In genomic region chr1:75724472-75725022, GRCh38 we compare ENCODE assay signal across 1 cellular context.
TF ChIP-seq lines count a peak whose summit lies in the region.

ACADM (plus strand) TSS chr1:75724709; CDS start chr1:75724788, 79 bp downstream.

TF ChIP-seq in HepG2, 621 proteins besides CTCF, POLR2A, EP300 and RAD21 (continued from another document):
- TF ChIP-seq, protein P1, sequence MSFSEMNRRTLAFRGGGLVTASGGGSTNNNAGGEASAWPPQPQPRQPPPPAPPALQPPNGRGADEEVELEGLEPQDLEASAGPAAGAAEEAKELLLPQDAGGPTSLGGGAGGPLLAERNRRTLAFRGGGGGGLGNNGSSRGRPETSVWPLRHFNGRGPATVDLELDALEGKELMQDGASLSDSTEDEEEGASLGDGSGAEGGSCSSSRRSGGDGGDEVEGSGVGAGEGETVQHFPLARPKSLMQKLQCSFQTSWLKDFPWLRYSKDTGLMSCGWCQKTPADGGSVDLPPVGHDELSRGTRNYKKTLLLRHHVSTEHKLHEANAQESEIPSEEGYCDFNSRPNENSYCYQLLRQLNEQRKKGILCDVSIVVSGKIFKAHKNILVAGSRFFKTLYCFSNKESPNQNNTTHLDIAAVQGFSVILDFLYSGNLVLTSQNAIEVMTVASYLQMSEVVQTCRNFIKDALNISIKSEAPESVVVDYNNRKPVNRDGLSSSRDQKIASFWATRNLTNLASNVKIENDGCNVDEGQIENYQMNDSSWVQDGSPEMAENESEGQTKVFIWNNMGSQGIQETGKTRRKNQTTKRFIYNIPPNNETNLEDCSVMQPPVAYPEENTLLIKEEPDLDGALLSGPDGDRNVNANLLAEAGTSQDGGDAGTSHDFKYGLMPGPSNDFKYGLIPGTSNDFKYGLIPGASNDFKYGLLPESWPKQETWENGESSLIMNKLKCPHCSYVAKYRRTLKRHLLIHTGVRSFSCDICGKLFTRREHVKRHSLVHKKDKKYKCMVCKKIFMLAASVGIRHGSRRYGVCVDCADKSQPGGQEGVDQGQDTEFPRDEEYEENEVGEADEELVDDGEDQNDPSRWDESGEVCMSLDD (CRISPR knock-in tag; IDR thresholded peaks at IDR 0.05; ENCODE audit: borderline replicate concordance), result 0 out of 2 replicates have a peak, but pooled peaks have one; percentile 63
- TF ChIP-seq TCF12 (IDR thresholded peaks at IDR 0.05) (no peak), TCF12 (CRISPR knock-in tag; IDR thresholded peaks at IDR 0.05) (peak; percentile 29; the same call in 1 of the 2 replicates), KLF12 (CRISPR knock-in tag; IDR thresholded peaks at IDR 0.05; ENCODE audit: borderline replicate concordance) (0 out of 2 replicates have a peak, but pooled peaks have one; percentile 21), PATZ1 (CRISPR knock-in tag; IDR thresholded peaks at IDR 0.05) (peak; percentile 55), ZNF292 (CRISPR knock-in tag; IDR thresholded peaks at IDR 0.05; ENCODE audit: borderline replicate concordance, low read depth) (no peak), ZNF691 (CRISPR knock-in tag; IDR thresholded peaks at IDR 0.05; ENCODE audit: borderline replicate concordance, low read depth) (no peak), BRCA1 (CRISPR knock-in tag; IDR thresholded peaks at IDR 0.05) (0 out of 2 replicates have a peak, but pooled peaks have one; percentile 60), SSRP1 (CRISPR knock-in tag; IDR thresholded peaks at IDR 0.05) (no peak), TARDBP (CRISPR knock-in tag; IDR thresholded peaks at IDR 0.05) (peak; percentile 74), DMAP1 (CRISPR knock-in tag; IDR thresholded peaks at IDR 0.05) (peak; percentile 88), SP1 (IDR thresholded peaks at IDR 0.05) (no peak), SP1 (CRISPR knock-in tag; IDR thresholded peaks at IDR 0.05) (peak; percentile 83), ZNF407 (CRISPR knock-in tag; IDR thresholded peaks at IDR 0.05; ENCODE audit: not compliant biosample characterization) (no peak), PHF8 (CRISPR knock-in tag; IDR thresholded peaks at IDR 0.05) (peak; percentile 89)
